27 cellular contexts compared by ENCODE assay signal in genomic region chr19:35833972-35834371, GRCh38. TPM values are rescaled to one million over a fixed set of nuclear protein-coding genes. Genes with fewer than 3 reads are reported as not detected.
"Had no signal": no experiment of that assay in that cellular context is flagged by ENCODE, and none has a peak within 500 bp of the region (broad histone marks: within the 10 kb centered on the region; RNA-seq: fewer than 3 reads in every experiment).

No MANE protein-coding gene starts in this region.

- H3K4me3 Mint-ChIP-seq: IgD-negative memory B cell had no signal

- H3K4me2 ChIP-seq: SK-N-SH had no signal

- H3K36me3 Mint-ChIP-seq: IgD-negative memory B cell had no signal

- H3K4me1 ChIP-seq: SJSA1 had no signal

- H3K9ac ChIP-seq: SK-N-SH had no signal

- H3K9me3 ChIP-seq: SJSA1, SK-N-SH had no signal

- FAIRE-seq: HTR-8/SVneo, RCC 7860 had no signal

- H3K4me3 ChIP-seq: SJSA1 had no signal

- H3K36me3 ChIP-seq: SJSA1 had no signal

- DNase-seq: KBM-7, NCI-H1092, NCI-H1105 treated with DMSO at 0.1 percent for 48 hours, NCI-H1417 treated with DMSO at 0.1 percent for 48 hours, NCI-H146, NCI-H1694 treated with DMSO at 0.1 percent for 48 hours, NCI-H1930, NCI-H2081, NCI-H2107, NCI-H226, NCI-H446, NCI-H510A, NCI-H524 treated with DMSO at 0.1 percent for 48 hours, NCI-H69, NCI-H774, Right ventricle myocardium superior, RPMI8226, SIG-M5, SK-N-SH, SW 1271 had no signal

- H3K27ac ChIP-seq: HL-60, SJSA1 had no signal

- H3K4me1 Mint-ChIP-seq: IgD-negative memory B cell had no signal

RNA-seq across cellular contexts. Expression of gene NPHS1, which starts 18.3 kb away (rescaled TPM):
- total RNA-seq: LHCN-M2, MCF 10A, Right ventricle myocardium superior, SJSA1 had no signal
- polyA plus RNA-seq: IgD-negative memory B cell, SK-N-SH had no signal

RNA-seq across cellular contexts. Expression of gene PRODH2, which starts 21.3 kb away (rescaled TPM):
- total RNA-seq: LHCN-M2, MCF 10A, Right ventricle myocardium superior, SJSA1 had no signal
- polyA plus RNA-seq: IgD-negative memory B cell, SK-N-SH had no signal

RNA-seq across cellular contexts. Expression of gene KIRREL2, which starts 22.7 kb away (rescaled TPM):
- total RNA-seq: LHCN-M2, MCF 10A, Right ventricle myocardium superior, SJSA1 had no signal
- polyA plus RNA-seq: IgD-negative memory B cell had no signal

RNA-seq across cellular contexts. Expression of gene APLP1, which starts 34.4 kb away (rescaled TPM):
- polyA plus RNA-seq: IgD-negative memory B cell had no signal

RNA-seq across cellular contexts. Expression of gene ARHGAP33, which starts 58.6 kb away (rescaled TPM):
- polyA plus RNA-seq: IgD-negative memory B cell had no signal
